Comparison of ENCODE assay signal across 10 cellular contexts in the genomic region with DNA sequence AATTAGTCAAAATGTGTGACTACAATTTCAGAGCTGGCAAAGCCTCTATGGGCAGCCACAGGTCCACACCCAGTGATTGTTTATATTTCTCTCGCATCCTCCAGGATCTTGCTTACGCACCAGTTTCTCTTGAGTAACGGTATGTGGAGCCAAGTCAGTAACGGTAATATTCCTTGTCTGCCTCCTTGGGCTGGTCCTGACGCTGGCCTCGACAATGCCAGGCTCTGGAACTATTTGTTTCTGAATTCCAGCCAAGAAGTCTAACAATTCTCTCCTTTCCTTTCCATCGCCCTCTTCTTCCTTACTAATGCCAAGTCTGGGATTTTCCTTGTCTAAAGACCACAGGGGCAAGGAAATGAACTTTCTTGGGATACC. TPM values are rescaled to one million over a fixed set of nuclear protein-coding genes. Genes with fewer than 3 reads are reported as not detected.
A peak's percentile ranks its signal among the peaks of the same experiment; 100 is the strongest.
DNase-seq lines count a peak whose midpoint lies in the region; ATAC-seq, FAIRE-seq and TF ChIP-seq lines count a peak whose summit lies in the region.
"Had no signal": no experiment of that assay in that cellular context is flagged by ENCODE, and none has a peak within 500 bp of the region (broad histone marks: within the 10 kb centered on the region; RNA-seq: fewer than 3 reads in every experiment).

No MANE protein-coding gene starts in this region.

- FAIRE-seq in H54 (lab: Jason Lieb, UNC) (peak; percentile 96), astrocyte (lab: Jason Lieb, UNC) (no peak)

- H3K4me3 ChIP-seq in astrocyte (ENCODE audit: insufficient read depth, low read depth, low read length) = no peak overlapping the region

- no peak overlapping the region for H3K27ac ChIP-seq in astrocyte (ENCODE audit: low read depth, low read length)
- peak overlapping the region; percentile 18 for H3K27ac ChIP-seq in layer of hippocampus (ENCODE audit: low read depth, low read length)

- no peaks in the 10 kb centered on the region for H3K79me2 ChIP-seq in astrocyte (ENCODE audit: insufficient read depth, low read length)

- no peak for TF ChIP-seq CTCF in astrocyte (IDR thresholded peaks at IDR 0.05; ENCODE audit: insufficient read depth, low read depth, low read length)

- H3K9me3 ChIP-seq in astrocyte (ENCODE audit: insufficient read depth, low read depth, low read length) = no peaks in the 10 kb centered on the region

- H3K27ac Mint-ChIP-seq in astrocyte (ENCODE audit: unreplicated experiment) = no peak overlapping the region

- no peaks in the 10 kb centered on the region for H3K27me3 ChIP-seq in astrocyte (ENCODE audit: insufficient read depth, low read length)
- no peaks in the 10 kb centered on the region for H3K27me3 ChIP-seq in layer of hippocampus (ENCODE audit: control insufficient read depth, insufficient read depth, low read length)

- H3K9me3 Mint-ChIP-seq in astrocyte (ENCODE audit: unreplicated experiment) = no peaks in the 10 kb centered on the region

- DNase-seq in ACHN = peak; percentile 35
- peak; percentile 76 for DNase-seq in H54 (ENCODE audit: insufficient read length, low spot score)
- DNase-seq in astrocyte (ENCODE audit: low read depth) = peak; percentile 75
- DNase-seq in OCI-M2 (lab: John Stamatoyannopoulos, UW; ENCODE audit: unreplicated experiment) = no peak
- no peak for DNase-seq in HPDE6-E6E7 (ENCODE audit: extremely low spot score)
- DNase-seq: COR-L47, NCI-H1105 treated with DMSO at 0.1 percent for 48 hours had no signal

- H4K20me1 ChIP-seq in astrocyte (ENCODE audit: insufficient read depth, low read length) = no peaks in the 10 kb centered on the region

- H3K4me1 ChIP-seq in astrocyte (ENCODE audit: insufficient read depth, low read length) = peaks cover 15% of the 10 kb centered on the region

- no peaks in the 10 kb centered on the region for H3K4me1 Mint-ChIP-seq in astrocyte (ENCODE audit: low read depth, unreplicated experiment)

- ATAC-seq in GM21576 (IDR thresholded peaks at IDR 0.05; ENCODE audit: unreplicated experiment) (no peak), GM21515 (IDR thresholded peaks at IDR 0.05; ENCODE audit: unreplicated experiment) (no peak)

- H3K4me2 ChIP-seq in astrocyte (ENCODE audit: low read length) = peak overlapping the region; percentile 35

- H3K27me3 Mint-ChIP-seq in astrocyte (ENCODE audit: low read depth, unreplicated experiment) = no peaks in the 10 kb centered on the region

- H2AFZ ChIP-seq in astrocyte (ENCODE audit: low read depth, low read length) = no peak overlapping the region

- TF ChIP-seq POLR2A in H54 (IDR thresholded peaks at IDR 0.05; ENCODE audit: low read depth, low read length) = no peak

- H3K9ac ChIP-seq in astrocyte (ENCODE audit: low read length) = no peak overlapping the region

- in situ Hi-C loops in ACHN (cut with HindIII; ENCODE audit: low pct_ligation_motif_present, low pct_unique_long_range_greater_than_20kb, low sequenced_read_pairs) = no loop called here

- H3K36me3 Mint-ChIP-seq in astrocyte (ENCODE audit: low read depth, unreplicated experiment) = no peaks in the 10 kb centered on the region

- H3K36me3 ChIP-seq in astrocyte (ENCODE audit: insufficient read depth, low read length) = no peaks in the 10 kb centered on the region

- H3K4me3 Mint-ChIP-seq in astrocyte (ENCODE audit: unreplicated experiment) = no peak overlapping the region

RNA-seq across cellular contexts. Expression of a gene that starts 10.0 kb away (rescaled TPM):
- total RNA-seq in astrocyte = 22.9 and 23.8 TPM in 2 replicates

Comparison
In these comparisons a context has a peak if more than half of its experiments do, and no peak if none do; other contexts are left out.
1. DNase-seq: peak in ACHN (single experiment), H54 (single experiment) and astrocyte (single experiment); none in OCI-M2 (single experiment) and HPDE6-E6E7 (single experiment).